6 cellular contexts compared by ENCODE assay signal in genomic region chr4:143856017-143856557, GRCh38. TPM values are rescaled to one million over a fixed set of nuclear protein-coding genes. Genes with fewer than 3 reads are reported as not detected.
"Had no signal": no experiment of that assay in that cellular context is flagged by ENCODE, and none has a peak within 500 bp of the region (broad histone marks: within the 10 kb centered on the region; RNA-seq: fewer than 3 reads in every experiment).

No MANE protein-coding gene starts in this region.

RNA-seq across cellular contexts. Expression of gene GYPE, which starts 49.3 kb away (rescaled TPM):
- total RNA-seq: myocyte, ovary, progenitor cell of endocrine pancreas, renal cortical epithelial cell, transverse colon had no signal
- polyA plus RNA-seq: neural cell had no signal
